13 cellular contexts compared by ENCODE assay signal in the genomic region with DNA sequence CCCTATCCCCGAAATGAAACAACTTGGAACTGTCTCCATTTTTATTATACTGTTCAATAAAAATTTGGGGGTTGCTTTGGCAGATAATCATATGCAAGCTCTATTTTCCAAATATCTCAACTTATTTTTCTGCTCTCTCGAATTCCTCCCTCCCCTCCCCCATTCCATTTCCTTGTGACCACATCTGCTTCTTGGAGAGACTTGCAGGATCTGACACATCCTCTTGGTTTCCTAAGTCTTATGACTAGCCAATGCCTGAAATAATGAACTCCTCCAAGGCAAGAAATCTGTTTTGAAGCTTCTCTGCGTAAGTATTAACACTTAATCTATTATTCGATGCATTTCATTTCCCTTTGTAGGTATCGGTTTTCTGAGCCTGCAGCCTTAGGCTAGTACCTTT. TPM values are rescaled to one million over a fixed set of nuclear protein-coding genes. Genes with fewer than 3 reads are reported as not detected.
DNase-seq lines count a peak whose midpoint lies in the region; ATAC-seq and TF ChIP-seq lines count a peak whose summit lies in the region.
"Had no signal": no experiment of that assay in that cellular context is flagged by ENCODE, and none has a peak within 500 bp of the region (broad histone marks: within the 10 kb centered on the region; RNA-seq: fewer than 3 reads in every experiment).

No MANE protein-coding gene starts in this region.

- peaks cover 19% of the 10 kb centered on the region for H3K79me2 ChIP-seq in OCI-LY3 (ENCODE audit: low read length)

- H3K36me3 ChIP-seq in OCI-LY3 (replicated peaks; ENCODE audit: low read depth, low read length) (peaks cover 31% of the 10 kb centered on the region), esophagus squamous epithelium (peaks cover 0 to 12% (median 0%) of the 10 kb centered on the region in 3 donors)
- H3K36me3 ChIP-seq in CD4-positive, alpha-beta memory T cell (ENCODE audit: insufficient read depth, low read length): no peaks in the 10 kb centered on the region
- H3K36me3 ChIP-seq: cardiac muscle cell, pancreas had no signal

- 24 to 37% methylated on average over 5 of the region's 5 CpGs for WGBS in esophagus squamous epithelium, 2 donors

- POLR2A ChIA-PET in CD4-positive, alpha-beta memory T cell (lab: Charles Lee; ENCODE audit: partially characterized antibody): interaction anchor here (1.3 to 4.2 kb wide), 3 partner anchors 10 to 128 kb away, joined by 5 to 61 read pairs (median 5); a partner anchor contains a TSS

- no peaks in the 10 kb centered on the region for H3K27me3 Mint-ChIP-seq in CD4-positive, alpha-beta memory T cell
- H3K27me3 Mint-ChIP-seq: activated CD4-positive, alpha-beta memory T cell treated with anti-CD3 and anti-CD28 coated beads, Interleukin-2, amount 10 ng/mL, durations not matched to agents 7 days and 5 days had no signal

- peak overlapping the region in 1 of 8 donors; percentile 69 for H3K4me3 Mint-ChIP-seq in CD4-positive, alpha-beta memory T cell
- H3K4me3 Mint-ChIP-seq: activated CD4-positive, alpha-beta memory T cell treated with anti-CD3 and anti-CD28 coated beads, Interleukin-2, amount 10 ng/mL, durations not matched to agents 7 days and 5 days had no signal

- ATAC-seq in HG03196 (IDR thresholded peaks at IDR 0.05; ENCODE audit: unreplicated experiment): no peak

- H3K27ac ChIP-seq in OCI-LY3 (ENCODE audit: low read length): peak overlapping the region; percentile 89
- peak overlapping the region in 1 of 4 donors; percentile 9 for H3K27ac ChIP-seq in esophagus squamous epithelium
- no peak overlapping the region for H3K27ac ChIP-seq in CD4-positive, alpha-beta memory T cell (ENCODE audit: low read depth, low read length)
- H3K27ac ChIP-seq: pancreas had no signal

- no peak for TF ChIP-seq POLR2A in esophagus squamous epithelium (IDR thresholded peaks at IDR 0.05)

- H3K36me3 Mint-ChIP-seq in CD4-positive, alpha-beta memory T cell: peaks cover 8 to 12% of the 10 kb centered on the region in 2 donors

- H3K27me3 ChIP-seq in OCI-LY3 (ENCODE audit: low read depth, low read length): no peaks in the 10 kb centered on the region
- no peaks in the 10 kb centered on the region for H3K27me3 ChIP-seq in esophagus squamous epithelium
- no peaks in the 10 kb centered on the region for H3K27me3 ChIP-seq in CD4-positive, alpha-beta memory T cell (ENCODE audit: insufficient read depth, low read length)
- H3K27me3 ChIP-seq: cardiac muscle cell, pancreas had no signal

- H3K4me3 ChIP-seq in OCI-LY3 (ENCODE audit: low read length) (peak overlapping the region; percentile 62), choroid plexus epithelial cell (ENCODE audit: low read depth, low read length) (no peak overlapping the region), esophagus squamous epithelium (no peak overlapping the region)
- no peak overlapping the region for H3K4me3 ChIP-seq in CD4-positive, alpha-beta memory T cell (ENCODE audit: low read length in 2 of 2)
- H3K4me3 ChIP-seq: cardiac muscle cell, pancreas had no signal

- intact Hi-C loops in esophagus squamous epithelium (cut with DNase I): no loop called here
- intact Hi-C loops in CD4-positive, alpha-beta memory T cell (cut with micrococcal nuclease): no loop called here

- H3K9me3 ChIP-seq in OCI-LY3 (ENCODE audit: insufficient read depth, low read length): no peaks in the 10 kb centered on the region
- no peaks in the 10 kb centered on the region for H3K9me3 ChIP-seq in esophagus squamous epithelium
- H3K9me3 ChIP-seq in CD4-positive, alpha-beta memory T cell (ENCODE audit: control insufficient read depth in 1 of 2, low read length in 2 of 2): no peaks in the 10 kb centered on the region
- H3K9me3 ChIP-seq: pancreas had no signal

- peaks cover 0 to 15% (median 9%) of the 10 kb centered on the region in 8 donors for H3K9me3 Mint-ChIP-seq in CD4-positive, alpha-beta memory T cell

- H3K4me1 Mint-ChIP-seq in CD4-positive, alpha-beta memory T cell: peaks cover 12 to 22% (median 17%) of the 10 kb centered on the region in 4 donors

- peak overlapping the region in 3 of 7 donors; percentile 24 to 68 (median 41) for H3K27ac Mint-ChIP-seq in CD4-positive, alpha-beta memory T cell
- H3K27ac Mint-ChIP-seq: activated CD4-positive, alpha-beta memory T cell treated with anti-CD3 and anti-CD28 coated beads, Interleukin-2, amount 10 ng/mL, durations not matched to agents 7 days and 5 days had no signal

- CTCF ChIA-PET in CD4-positive, alpha-beta memory T cell (lab: Charles Lee; ENCODE audit: partially characterized antibody): interaction anchor here (0.6 to 5.2 kb wide), 12 partner anchors 8 to 788 kb away, joined by 3 to 68 read pairs (median 5); no protein-coding TSS in a partner anchor

- H3K4me2 ChIP-seq in OCI-LY3 (ENCODE audit: low read length): peak overlapping the region; percentile 78

- DNase-seq in GDM1 (lab: John Stamatoyannopoulos, UW) (peak; percentile 45), choroid plexus epithelial cell (ENCODE audit: low read depth) (peak; percentile 92), non-pigmented ciliary epithelial cell (ENCODE audit: low read depth) (peak; percentile 82), esophagus squamous epithelium (lab: John Stamatoyannopoulos, UW) (no peak), NCI-H446 treated with DMSO at 0.1 percent for 48 hours (lab: John Stamatoyannopoulos, UW) (no peak)
- DNase-seq in CD4-positive, alpha-beta memory T cell: no peak
- DNase-seq: activated CD4-positive, alpha-beta memory T cell treated with anti-CD3 and anti-CD28 coated beads, Interleukin-2, amount 10 ng/mL, durations not matched to agents 7 days and 5 days; NCI-H1105 treated with DMSO at 0.1 percent for 48 hours; pancreas; RPMI8226 had no signal

- no peak overlapping the region for H2AFZ ChIP-seq in OCI-LY3 (ENCODE audit: low read depth, low read length)

- H4K20me1 ChIP-seq in OCI-LY3 (ENCODE audit: insufficient read depth, low read length): peaks cover 8% of the 10 kb centered on the region

- H3K9ac ChIP-seq in OCI-LY3 (ENCODE audit: low read length): peak overlapping the region; percentile 69

- TF ChIP-seq CTCF in OCI-LY3 (IDR thresholded peaks at IDR 0.05; ENCODE audit: low read depth, low read length) (no peak), choroid plexus epithelial cell (conservative IDR thresholded peaks at IDR 0.05; ENCODE audit: low read depth, low read length) (no peak), esophagus squamous epithelium (IDR thresholded peaks at IDR 0.05) (no peak)

- peaks cover 48% of the 10 kb centered on the region for H3K4me1 ChIP-seq in OCI-LY3 (ENCODE audit: low read length)
- H3K4me1 ChIP-seq in esophagus squamous epithelium: peaks cover 0 to 18% (median 6%) of the 10 kb centered on the region in 3 donors
- H3K4me1 ChIP-seq in CD4-positive, alpha-beta memory T cell (ENCODE audit: insufficient read depth, low read length): peaks cover 17% of the 10 kb centered on the region
- H3K4me1 ChIP-seq: pancreas had no signal

RNA-seq across cellular contexts. Expression of a gene that starts 16.1 kb away (rescaled TPM):
- total RNA-seq in esophagus squamous epithelium: 10 to 100 TPM; 37.3 to 75.7 (median 57.0) TPM
- 10 to 100 TPM; 90.0 to 95.1 TPM for total RNA-seq in CD4-positive, alpha-beta memory T cell
- polyA plus RNA-seq in CD4-positive, alpha-beta memory T cell: 10 to 100 TPM; 69.6 to 85.8 TPM

Comparison
In these comparisons a context has a peak if more than half of its experiments do, and no peak if none do; other contexts are left out.
1. DNase-seq: peak in GDM1 (single experiment), choroid plexus epithelial cell (single experiment) and non-pigmented ciliary epithelial cell (single experiment); none in esophagus squamous epithelium (single experiment), NCI-H446 treated with DMSO at 0.1 percent for 48 hours (single experiment) and CD4-positive, alpha-beta memory T cell (0 of 5).